Comparison of ENCODE assay signal across 1 cellular context in genomic region chr9:123251324-123251723, GRCh38.
TF ChIP-seq lines count a peak whose summit lies in the region.

No MANE protein-coding gene starts in this region.

TF ChIP-seq in K562, 482 proteins besides CTCF, POLR2A, EP300 and RAD21 (continued from another document):
- TF ChIP-seq CREB5 (CRISPR knock-in tag; IDR thresholded peaks at IDR 0.05) (no peak), ZNF263 (CRISPR knock-in tag; IDR thresholded peaks at IDR 0.05; ENCODE audit: borderline replicate concordance) (no peak), DACH1 (IDR thresholded peaks at IDR 0.05; ENCODE audit: partially characterized antibody) (no peak), PKNOX1 (IDR thresholded peaks at IDR 0.05) (peak; percentile 62), TAF15 (IDR thresholded peaks at IDR 0.05; ENCODE audit: low read depth, low read length) (no peak), FOXK2 (conservative IDR thresholded peaks at IDR 0.05 in 1 of 2, IDR thresholded peaks at IDR 0.05 in 1 of 2; ENCODE audit: low read depth in 2 of 2) (no peak), HDAC8 (tag; IDR thresholded peaks at IDR 0.05) (no peak), KDM1A (IDR thresholded peaks at IDR 0.05) (peak in 1 of 2 experiments; percentile 34; a peak in 1 of 4 replicates), PATZ1 (CRISPR knock-in tag; IDR thresholded peaks at IDR 0.05; ENCODE audit: borderline replicate concordance) (no peak), ZNF280B (CRISPR knock-in tag; IDR thresholded peaks at IDR 0.05) (no peak), NKRF (IDR thresholded peaks at IDR 0.05; ENCODE audit: borderline replicate concordance) (no peak), RB1 (IDR thresholded peaks at IDR 0.05; ENCODE audit: low read depth) (no peak), PHF8 (IDR thresholded peaks at IDR 0.05; ENCODE audit: borderline replicate concordance, low read length) (no peak), FOSL1 (tag; conservative IDR thresholded peaks at IDR 0.05) (0 out of 2 replicates have a peak, but pooled peaks have one; percentile 30), U2AF1 (optimal IDR thresholded peaks at IDR 0.05; ENCODE audit: low read depth, low read length) (no peak), XRCC4 (IDR thresholded peaks at IDR 0.05; ENCODE audit: extremely low read depth, insufficient read depth, insufficient read length) (no peak), ZBTB7A (IDR thresholded peaks at IDR 0.05; ENCODE audit: borderline replicate concordance, control insufficient read depth, low read depth, low read length) (no peak), FOXJ2 (tag; IDR thresholded peaks at IDR 0.05) (no peak), ZNF707 (CRISPR knock-in tag; conservative IDR thresholded peaks at IDR 0.05) (no peak), HDAC6 (IDR thresholded peaks at IDR 0.05; ENCODE audit: low read depth, low read length) (no peak), TFAM (CRISPR knock-in tag; conservative IDR thresholded peaks at IDR 0.05) (no peak), ZNF584 (CRISPR knock-in tag; IDR thresholded peaks at IDR 0.05; ENCODE audit: low read depth) (no peak), ZNF431 (CRISPR knock-in tag; IDR thresholded peaks at IDR 0.05) (no peak), MEF2D (tag; conservative IDR thresholded peaks at IDR 0.05; ENCODE audit: low read depth) (no peak), IRF9 (tag; IDR thresholded peaks at IDR 0.05) (no peak), HMBOX1 (IDR thresholded peaks at IDR 0.05) (peak; percentile 63; the same call in 1 of the 2 replicates), JUND (IDR thresholded peaks at IDR 0.05; ENCODE audit: borderline replicate concordance, low read depth, low read length) (peak; percentile 21; the same call in 1 of the 2 replicates), JUND (tag; IDR thresholded peaks at IDR 0.05; ENCODE audit: borderline replicate concordance, low read depth, low read length) (no peak), MYC (IDR thresholded peaks at IDR 0.05; ENCODE audit: low read depth, low read length) (no peak), MYC (CRISPR knock-in tag; IDR thresholded peaks at IDR 0.05; ENCODE audit: borderline replicate concordance, low read depth) (no peak), ZNF174 (CRISPR knock-in tag; IDR thresholded peaks at IDR 0.05) (no peak), FOXA3 (CRISPR knock-in tag; conservative IDR thresholded peaks at IDR 0.05 in 1 of 2, IDR thresholded peaks at IDR 0.05 in 1 of 2) (no peak), ZNF143 (CRISPR knock-in tag; IDR thresholded peaks at IDR 0.05) (no peak)
